36 cellular contexts compared by ENCODE assay signal in the genomic region with DNA sequence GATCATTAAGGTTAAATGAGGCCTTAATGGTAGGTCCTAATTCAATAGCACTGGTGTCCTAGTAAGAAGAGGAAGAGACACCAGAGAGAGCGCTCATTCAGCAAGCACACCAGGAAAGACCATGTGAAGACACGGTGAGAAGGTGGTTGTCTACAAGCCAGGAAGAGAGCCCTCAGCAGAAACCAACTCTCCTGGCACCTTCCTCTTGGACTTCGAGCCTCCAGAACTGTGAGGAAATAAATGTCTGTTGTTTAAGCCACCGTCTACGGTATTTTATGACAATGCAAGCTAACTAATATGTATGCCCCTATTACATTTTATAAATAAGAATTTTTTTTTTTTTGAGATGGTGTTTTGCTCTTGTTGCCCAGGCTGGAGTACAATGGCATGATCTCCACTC. TPM values are rescaled to one million over a fixed set of nuclear protein-coding genes. Genes with fewer than 3 reads are reported as not detected.
"Had no signal": no experiment of that assay in that cellular context is flagged by ENCODE, and none has a peak within 500 bp of the region (broad histone marks: within the 10 kb centered on the region; RNA-seq: fewer than 3 reads in every experiment).

No MANE protein-coding gene starts in this region.

- H3K36me3 ChIP-seq: ascending aorta, WERI-Rb-1 had no signal

- H3K9me3 ChIP-seq: ascending aorta had no signal

- H3K27ac Mint-ChIP-seq: activated CD4-positive, alpha-beta memory T cell treated with anti-CD3 and anti-CD28 coated beads, Interleukin-2, amount 10 ng/mL, durations not matched to agents 7 days and 5 days; activated CD4-positive, alpha-beta T cell treated with anti-CD3 and anti-CD28 coated beads for 36 hours; activated CD4-positive, alpha-beta T cell treated with anti-CD3 and anti-CD28 coated beads, Interleukin-2, amount 10 ng/mL, durations not matched to agents 7 days and 5 days; activated CD8-positive, alpha-beta memory T cell treated with anti-CD3 and anti-CD28 coated beads, Interleukin-2, amount 10 ng/mL, durations not matched to agents 7 days and 5 days; activated CD8-positive, alpha-beta T cell treated with anti-CD3 and anti-CD28 coated beads, Interleukin-2, amount 10 ng/mL, durations not matched to agents 7 days and 5 days; activated naive CD4-positive, alpha-beta T cell treated with anti-CD3 and anti-CD28 coated beads, Interleukin-2, amount 10 ng/mL, durations not matched to agents 7 days and 5 days; activated naive CD4-positive, alpha-beta T cell treated with anti-CD3 and anti-CD28 coated beads, Interleukin-2, amount 50 U/mL, for 24 hours; activated naive CD8-positive, alpha-beta T cell; activated naive CD8-positive, alpha-beta T cell treated with anti-CD3 and anti-CD28 coated beads, Interleukin-2, amount 10 ng/mL, durations not matched to agents 7 days and 5 days; activated naive CD8-positive, alpha-beta T cell treated with anti-CD3 and anti-CD28 coated beads, Interleukin-2, amount 50 U/mL, for 24 hours; activated T-cell treated with anti-CD3 and anti-CD28 coated beads, Interleukin-2, amount 50 U/mL, for 24 hours; activated T-helper 2 cell treated with anti-CD3 and anti-CD28 coated beads, Interferon-gamma antibody, Interleukin-2, Interleukin-4, amounts not matched to agents 10 μg/mL and 5 μg/mL and 100 μg/mL, durations not matched to agents 14 hours and 24 hours and 36 hours; T-helper 1 cell treated with Interleukin-12 subunit alpha and Interleukin-12 subunit beta and Interleukin-4 antibody, amounts not matched to agents 30 μg/mL and 1 μg/mL, for 36 hours; T-helper 2 cell treated with Interferon-gamma antibody and Interleukin-4, amounts not matched to agents 5 μg/mL and 100 μg/mL, for 36 hours; WTC11 had no signal

- DNase-seq: activated CD4-positive, alpha-beta memory T cell treated with anti-CD3 and anti-CD28 coated beads, Interleukin-2, amount 10 ng/mL, durations not matched to agents 7 days and 5 days; activated CD4-positive, alpha-beta T cell treated with anti-CD3 and anti-CD28 coated beads for 1 hour; activated CD4-positive, alpha-beta T cell treated with anti-CD3 and anti-CD28 coated beads for 36 hours; activated CD4-positive, alpha-beta T cell treated with anti-CD3 and anti-CD28 coated beads for 48 hours; activated CD4-positive, alpha-beta T cell treated with anti-CD3 and anti-CD28 coated beads, Interleukin-2, amount 10 ng/mL, durations not matched to agents 7 days and 5 days; activated CD4-positive, alpha-beta T cell treated with anti-CD3 and anti-CD28 coated beads, Interleukin-2, amount 50 U/mL, for 48 hours; activated CD4-positive, CD25-positive, alpha-beta regulatory T cell; activated CD8-positive, alpha-beta memory T cell treated with anti-CD3 and anti-CD28 coated beads for 24 hours; activated CD8-positive, alpha-beta memory T cell treated with anti-CD3 and anti-CD28 coated beads, Interleukin-2, amount 10 ng/mL, durations not matched to agents 7 days and 5 days; activated CD8-positive, alpha-beta memory T cell treated with anti-CD3 and anti-CD28 coated beads, Interleukin-2, amount 50 U/mL, for 48 hours; activated CD8-positive, alpha-beta T cell treated with anti-CD3 and anti-CD28 coated beads, Interleukin-2, amount 10 ng/mL, durations not matched to agents 7 days and 5 days; activated effector memory CD4-positive, alpha-beta T cell treated with Interleukin-2 at 50 U/mL for 16 hours; activated gamma-delta T cell; activated naive CD4-positive, alpha-beta T cell treated with anti-CD3 and anti-CD28 coated beads, Interleukin-2, amount 10 ng/mL, durations not matched to agents 7 days and 5 days; activated naive CD4-positive, alpha-beta T cell treated with Interleukin-2 at 50 U/mL for 16 hours; activated naive CD8-positive, alpha-beta T cell treated with anti-CD3 and anti-CD28 coated beads, Interleukin-2, amount 10 ng/mL, durations not matched to agents 7 days and 5 days; activated naive CD8-positive, alpha-beta T cell treated with anti-CD3 and anti-CD28 coated beads, Interleukin-2, amount 50 U/mL, for 24 hours; activated T-cell treated with anti-CD3 and anti-CD28 coated beads, Interleukin-2, amount 50 U/mL, for 24 hours; activated T-cell treated with anti-CD3 and anti-CD28 coated beads, Interleukin-2, amount 50 U/mL, for 48 hours; amygdala; anterior cingulate cortex; central memory CD4-positive, alpha-beta T cell; T-helper 1 cell; T-helper 2 cell; T-helper 9 cell; WERI-Rb-1 had no signal

- H3K36me3 Mint-ChIP-seq: activated CD8-positive, alpha-beta memory T cell treated with anti-CD3 and anti-CD28 coated beads, Interleukin-2, amount 10 ng/mL, durations not matched to agents 7 days and 5 days; activated naive CD4-positive, alpha-beta T cell treated with anti-CD3 and anti-CD28 coated beads, Interleukin-2, amount 10 ng/mL, durations not matched to agents 7 days and 5 days; activated naive CD4-positive, alpha-beta T cell treated with anti-CD3 and anti-CD28 coated beads, Interleukin-2, amount 50 U/mL, for 24 hours; activated naive CD8-positive, alpha-beta T cell; activated naive CD8-positive, alpha-beta T cell treated with anti-CD3 and anti-CD28 coated beads, Interleukin-2, amount 10 ng/mL, durations not matched to agents 7 days and 5 days; brain; WTC11 had no signal

- H3K4me1 ChIP-seq: ascending aorta had no signal

- FAIRE-seq: TTC549 had no signal

- H3K27me3 ChIP-seq: ascending aorta had no signal

- ATAC-seq: activated CD4-positive, alpha-beta T cell treated with anti-CD3 and anti-CD28 coated beads for 36 hours; activated CD4-positive, CD25-positive, alpha-beta regulatory T cell treated with anti-CD3 and anti-CD28 coated beads, Interleukin-2, amount 50 U/mL, for 24 hours; activated CD8-positive, alpha-beta memory T cell treated with anti-CD3 and anti-CD28 coated beads, Interleukin-2, amount 10 ng/mL, durations not matched to agents 7 days and 5 days; activated CD8-positive, alpha-beta T cell treated with anti-CD3 and anti-CD28 coated beads, Interleukin-2, amount 10 ng/mL, durations not matched to agents 7 days and 5 days; activated naive CD8-positive, alpha-beta T cell treated with anti-CD3 and anti-CD28 coated beads, Interleukin-2, amount 50 U/mL, for 24 hours; WTC11 had no signal

- H3K27ac ChIP-seq: ascending aorta, WERI-Rb-1 had no signal

- H3K4me3 ChIP-seq: ascending aorta had no signal

- H3K4me3 Mint-ChIP-seq: activated CD4-positive, alpha-beta memory T cell treated with anti-CD3 and anti-CD28 coated beads, Interleukin-2, amount 10 ng/mL, durations not matched to agents 7 days and 5 days; activated CD4-positive, alpha-beta T cell treated with anti-CD3 and anti-CD28 coated beads for 36 hours; activated CD4-positive, alpha-beta T cell treated with anti-CD3 and anti-CD28 coated beads, Interleukin-2, amount 10 ng/mL, durations not matched to agents 7 days and 5 days; activated CD8-positive, alpha-beta memory T cell treated with anti-CD3 and anti-CD28 coated beads, Interleukin-2, amount 10 ng/mL, durations not matched to agents 7 days and 5 days; activated CD8-positive, alpha-beta T cell treated with anti-CD3 and anti-CD28 coated beads, Interleukin-2, amount 10 ng/mL, durations not matched to agents 7 days and 5 days; activated naive CD4-positive, alpha-beta T cell treated with anti-CD3 and anti-CD28 coated beads, Interleukin-2, amount 10 ng/mL, durations not matched to agents 7 days and 5 days; activated naive CD4-positive, alpha-beta T cell treated with anti-CD3 and anti-CD28 coated beads, Interleukin-2, amount 50 U/mL, for 24 hours; activated naive CD8-positive, alpha-beta T cell; activated naive CD8-positive, alpha-beta T cell treated with anti-CD3 and anti-CD28 coated beads, Interleukin-2, amount 10 ng/mL, durations not matched to agents 7 days and 5 days; activated naive CD8-positive, alpha-beta T cell treated with anti-CD3 and anti-CD28 coated beads, Interleukin-2, amount 50 U/mL, for 24 hours; activated T-cell treated with anti-CD3 and anti-CD28 coated beads, Interleukin-2, amount 50 U/mL, for 24 hours; brain; T-helper 1 cell treated with Interleukin-12 subunit alpha and Interleukin-12 subunit beta and Interleukin-4 antibody, amounts not matched to agents 30 μg/mL and 1 μg/mL, for 36 hours; T-helper 2 cell treated with Interferon-gamma antibody and Interleukin-4, amounts not matched to agents 5 μg/mL and 100 μg/mL, for 36 hours; WTC11 had no signal

- H3K4me1 Mint-ChIP-seq: activated CD4-positive, alpha-beta T cell treated with anti-CD3 and anti-CD28 coated beads, Interleukin-2, amount 10 ng/mL, durations not matched to agents 7 days and 5 days; activated naive CD4-positive, alpha-beta T cell treated with anti-CD3 and anti-CD28 coated beads, Interleukin-2, amount 10 ng/mL, durations not matched to agents 7 days and 5 days had no signal

- H3K9me3 Mint-ChIP-seq: activated CD4-positive, alpha-beta memory T cell treated with anti-CD3 and anti-CD28 coated beads, Interleukin-2, amount 10 ng/mL, durations not matched to agents 7 days and 5 days; activated CD4-positive, alpha-beta T cell treated with anti-CD3 and anti-CD28 coated beads, Interleukin-2, amount 10 ng/mL, durations not matched to agents 7 days and 5 days; activated naive CD4-positive, alpha-beta T cell treated with anti-CD3 and anti-CD28 coated beads, Interleukin-2, amount 10 ng/mL, durations not matched to agents 7 days and 5 days; activated naive CD4-positive, alpha-beta T cell treated with anti-CD3 and anti-CD28 coated beads, Interleukin-2, amount 50 U/mL, for 24 hours; activated naive CD8-positive, alpha-beta T cell treated with anti-CD3 and anti-CD28 coated beads, Interleukin-2, amount 10 ng/mL, durations not matched to agents 7 days and 5 days; activated naive CD8-positive, alpha-beta T cell treated with anti-CD3 and anti-CD28 coated beads, Interleukin-2, amount 50 U/mL, for 24 hours; activated T-cell treated with anti-CD3 and anti-CD28 coated beads, Interleukin-2, amount 50 U/mL, for 24 hours; activated T-helper 2 cell treated with anti-CD3 and anti-CD28 coated beads, Interferon-gamma antibody, Interleukin-2, Interleukin-4, amounts not matched to agents 10 μg/mL and 5 μg/mL and 100 μg/mL, durations not matched to agents 14 hours and 24 hours and 36 hours; T-helper 1 cell treated with Interleukin-12 subunit alpha and Interleukin-12 subunit beta and Interleukin-4 antibody, amounts not matched to agents 30 μg/mL and 1 μg/mL, for 36 hours; T-helper 2 cell treated with Interferon-gamma antibody and Interleukin-4, amounts not matched to agents 5 μg/mL and 100 μg/mL, for 36 hours; WTC11 had no signal

RNA-seq across cellular contexts. Expression of a gene that starts 59.3 kb away (rescaled TPM):
- total RNA-seq: activated CD4-positive, alpha-beta memory T cell treated with anti-CD3 and anti-CD28 coated beads, Interleukin-2, amount 10 ng/mL, durations not matched to agents 7 days and 5 days; activated CD4-positive, alpha-beta T cell treated with anti-CD3 and anti-CD28 coated beads for 36 hours; activated CD4-positive, alpha-beta T cell treated with anti-CD3 and anti-CD28 coated beads, Interleukin-2, amount 10 ng/mL, durations not matched to agents 7 days and 5 days; activated CD8-positive, alpha-beta memory T cell treated with anti-CD3 and anti-CD28 coated beads, Interleukin-2, amount 10 ng/mL, durations not matched to agents 7 days and 5 days; activated CD8-positive, alpha-beta T cell treated with anti-CD3 and anti-CD28 coated beads, Interleukin-2, amount 10 ng/mL, durations not matched to agents 7 days and 5 days; activated naive CD8-positive, alpha-beta T cell treated with anti-CD3 and anti-CD28 coated beads, Interleukin-2, amount 10 ng/mL, durations not matched to agents 7 days and 5 days; activated T-helper 2 cell treated with anti-CD3 and anti-CD28 coated beads, Interferon-gamma antibody, Interleukin-2, Interleukin-4, amounts not matched to agents 10 μg/mL and 5 μg/mL and 100 μg/mL, durations not matched to agents 14 hours and 24 hours and 36 hours; ascending aorta had no signal
